In the genomic region with DNA sequence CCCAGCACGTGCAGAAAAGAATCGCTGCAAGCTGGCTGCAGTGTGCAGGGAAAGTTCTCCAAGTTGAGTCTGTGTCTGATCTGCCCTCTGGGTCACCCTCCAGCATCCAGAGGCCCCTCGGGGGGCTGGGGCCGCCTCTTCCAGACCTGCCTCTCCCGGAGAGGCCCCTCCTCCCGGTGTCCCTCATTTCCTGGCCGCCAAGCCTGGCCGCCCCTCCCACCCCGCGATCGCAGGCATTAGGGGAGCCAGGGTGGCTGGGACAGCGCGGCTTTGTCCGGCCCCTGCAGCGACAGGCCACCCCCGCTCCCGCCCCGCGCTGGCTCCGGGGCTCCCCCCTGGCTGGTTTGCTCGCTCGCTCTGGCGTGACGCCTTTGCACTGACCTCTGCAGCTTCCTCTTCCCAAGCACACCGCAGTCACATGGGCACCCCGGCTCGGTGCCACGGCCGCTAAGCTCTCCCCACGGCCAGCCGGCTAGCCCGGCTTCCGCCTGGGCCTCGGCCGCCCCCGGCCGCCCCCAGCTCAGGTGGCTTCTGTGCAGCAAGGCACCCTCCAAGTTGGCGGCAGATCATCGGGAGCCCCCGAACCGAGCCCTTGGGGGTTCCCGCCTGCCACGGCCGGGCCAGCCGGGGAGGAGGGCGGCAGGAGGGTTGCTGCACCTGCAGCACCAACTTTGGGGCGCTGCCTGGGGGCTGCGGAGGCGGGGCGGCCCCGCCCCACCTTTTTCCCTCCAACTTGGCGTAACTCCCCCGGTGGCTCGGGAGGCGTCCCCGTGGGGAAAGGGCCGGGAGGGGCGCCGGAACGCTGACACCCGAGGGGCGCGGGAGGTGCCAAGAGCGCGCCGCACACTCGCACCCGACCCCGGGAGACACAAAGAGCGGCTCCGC, we compare ENCODE assay signal across 1 cellular context.
A peak's percentile ranks its signal among the peaks of the same experiment; 100 is the strongest.
TF ChIP-seq lines count a peak whose summit lies in the region.

No MANE protein-coding gene starts in this region.

TF ChIP-seq in HepG2, 621 proteins besides CTCF, POLR2A, EP300 and RAD21 (continued from another document and continues in another):
- no peak for TF ChIP-seq ZNF30 (CRISPR knock-in tag; IDR thresholded peaks at IDR 0.05)
- TF ChIP-seq, protein P1, sequence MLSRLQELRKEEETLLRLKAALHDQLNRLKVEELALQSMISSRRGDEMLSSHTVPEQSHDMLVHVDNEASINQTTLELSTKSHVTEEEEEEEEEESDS (CRISPR knock-in tag; IDR thresholded peaks at IDR 0.05; ENCODE audit: borderline replicate concordance), result peak; percentile 80; the same call in 1 of the 2 replicates
- TF ChIP-seq ZNF253 (CRISPR knock-in tag; IDR thresholded peaks at IDR 0.05; ENCODE audit: borderline replicate concordance), result 0 out of 2 replicates have a peak, but pooled peaks have one; percentile 59
- TF ChIP-seq ZSCAN12 (CRISPR knock-in tag; IDR thresholded peaks at IDR 0.05), result 0 out of 2 replicates have a peak, but pooled peaks have one; percentile 87
- peak; percentile 85; the same call in 1 of the 2 replicates for TF ChIP-seq ZNF766 (CRISPR knock-in tag; IDR thresholded peaks at IDR 0.05; ENCODE audit: borderline replicate concordance)
- TF ChIP-seq SSRP1 (CRISPR knock-in tag; IDR thresholded peaks at IDR 0.05), result no peak
- TF ChIP-seq, protein P2, sequence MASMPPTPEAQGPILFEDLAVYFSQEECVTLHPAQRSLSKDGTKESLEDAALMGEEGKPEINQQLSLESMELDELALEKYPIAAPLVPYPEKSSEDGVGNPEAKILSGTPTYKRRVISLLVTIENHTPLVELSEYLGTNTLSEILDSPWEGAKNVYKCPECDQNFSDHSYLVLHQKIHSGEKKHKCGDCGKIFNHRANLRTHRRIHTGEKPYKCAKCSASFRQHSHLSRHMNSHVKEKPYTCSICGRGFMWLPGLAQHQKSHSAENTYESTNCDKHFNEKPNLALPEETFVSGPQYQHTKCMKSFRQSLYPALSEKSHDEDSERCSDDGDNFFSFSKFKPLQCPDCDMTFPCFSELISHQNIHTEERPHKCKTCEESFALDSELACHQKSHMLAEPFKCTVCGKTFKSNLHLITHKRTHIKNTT (CRISPR knock-in tag; IDR thresholded peaks at IDR 0.05), result no peak
- TF ChIP-seq, protein P3, sequence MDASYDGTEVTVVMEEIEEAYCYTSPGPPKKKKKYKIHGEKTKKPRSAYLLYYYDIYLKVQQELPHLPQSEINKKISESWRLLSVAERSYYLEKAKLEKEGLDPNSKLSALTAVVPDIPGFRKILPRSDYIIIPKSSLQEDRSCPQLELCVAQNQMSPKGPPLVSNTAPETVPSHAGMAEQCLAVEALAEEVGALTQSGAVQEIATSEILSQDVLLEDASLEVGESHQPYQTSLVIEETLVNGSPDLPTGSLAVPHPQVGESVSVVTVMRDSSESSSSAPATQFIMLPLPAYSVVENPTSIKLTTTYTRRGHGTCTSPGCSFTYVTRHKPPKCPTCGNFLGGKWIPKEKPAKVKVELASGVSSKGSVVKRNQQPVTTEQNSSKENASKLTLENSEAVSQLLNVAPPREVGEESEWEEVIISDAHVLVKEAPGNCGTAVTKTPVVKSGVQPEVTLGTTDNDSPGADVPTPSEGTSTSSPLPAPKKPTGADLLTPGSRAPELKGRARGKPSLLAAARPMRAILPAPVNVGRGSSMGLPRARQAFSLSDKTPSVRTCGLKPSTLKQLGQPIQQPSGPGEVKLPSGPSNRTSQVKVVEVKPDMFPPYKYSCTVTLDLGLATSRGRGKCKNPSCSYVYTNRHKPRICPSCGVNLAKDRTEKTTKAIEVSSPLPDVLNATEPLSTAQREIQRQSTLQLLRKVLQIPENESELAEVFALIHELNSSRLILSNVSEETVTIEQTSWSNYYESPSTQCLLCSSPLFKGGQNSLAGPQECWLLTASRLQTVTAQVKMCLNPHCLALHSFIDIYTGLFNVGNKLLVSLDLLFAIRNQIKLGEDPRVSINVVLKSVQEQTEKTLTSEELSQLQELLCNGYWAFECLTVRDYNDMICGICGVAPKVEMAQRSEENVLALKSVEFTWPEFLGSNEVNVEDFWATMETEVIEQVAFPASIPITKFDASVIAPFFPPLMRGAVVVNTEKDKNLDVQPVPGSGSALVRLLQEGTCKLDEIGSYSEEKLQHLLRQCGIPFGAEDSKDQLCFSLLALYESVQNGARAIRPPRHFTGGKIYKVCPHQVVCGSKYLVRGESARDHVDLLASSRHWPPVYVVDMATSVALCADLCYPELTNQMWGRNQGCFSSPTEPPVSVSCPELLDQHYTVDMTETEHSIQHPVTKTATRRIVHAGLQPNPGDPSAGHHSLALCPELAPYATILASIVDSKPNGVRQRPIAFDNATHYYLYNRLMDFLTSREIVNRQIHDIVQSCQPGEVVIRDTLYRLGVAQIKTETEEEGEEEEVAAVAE (CRISPR knock-in tag; IDR thresholded peaks at IDR 0.05; ENCODE audit: borderline replicate concordance), result peak; percentile 18; the same call in 1 of the 2 replicates
- no peak for TF ChIP-seq DPF2 (CRISPR knock-in tag; IDR thresholded peaks at IDR 0.05; ENCODE audit: borderline replicate concordance, low read depth)
- no peak for TF ChIP-seq KDM4B (CRISPR knock-in tag; IDR thresholded peaks at IDR 0.05)
- peak; percentile 84; the same call in 1 of the 2 replicates for TF ChIP-seq ZNF816 (CRISPR knock-in tag; IDR thresholded peaks at IDR 0.05; ENCODE audit: borderline replicate concordance)
- TF ChIP-seq, protein P4, sequence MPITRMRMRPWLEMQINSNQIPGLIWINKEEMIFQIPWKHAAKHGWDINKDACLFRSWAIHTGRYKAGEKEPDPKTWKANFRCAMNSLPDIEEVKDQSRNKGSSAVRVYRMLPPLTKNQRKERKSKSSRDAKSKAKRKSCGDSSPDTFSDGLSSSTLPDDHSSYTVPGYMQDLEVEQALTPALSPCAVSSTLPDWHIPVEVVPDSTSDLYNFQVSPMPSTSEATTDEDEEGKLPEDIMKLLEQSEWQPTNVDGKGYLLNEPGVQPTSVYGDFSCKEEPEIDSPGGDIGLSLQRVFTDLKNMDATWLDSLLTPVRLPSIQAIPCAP (CRISPR knock-in tag; IDR thresholded peaks at IDR 0.05; ENCODE audit: low read depth), result peak; percentile 36; the same call in 1 of the 2 replicates
- TF ChIP-seq, protein P5, sequence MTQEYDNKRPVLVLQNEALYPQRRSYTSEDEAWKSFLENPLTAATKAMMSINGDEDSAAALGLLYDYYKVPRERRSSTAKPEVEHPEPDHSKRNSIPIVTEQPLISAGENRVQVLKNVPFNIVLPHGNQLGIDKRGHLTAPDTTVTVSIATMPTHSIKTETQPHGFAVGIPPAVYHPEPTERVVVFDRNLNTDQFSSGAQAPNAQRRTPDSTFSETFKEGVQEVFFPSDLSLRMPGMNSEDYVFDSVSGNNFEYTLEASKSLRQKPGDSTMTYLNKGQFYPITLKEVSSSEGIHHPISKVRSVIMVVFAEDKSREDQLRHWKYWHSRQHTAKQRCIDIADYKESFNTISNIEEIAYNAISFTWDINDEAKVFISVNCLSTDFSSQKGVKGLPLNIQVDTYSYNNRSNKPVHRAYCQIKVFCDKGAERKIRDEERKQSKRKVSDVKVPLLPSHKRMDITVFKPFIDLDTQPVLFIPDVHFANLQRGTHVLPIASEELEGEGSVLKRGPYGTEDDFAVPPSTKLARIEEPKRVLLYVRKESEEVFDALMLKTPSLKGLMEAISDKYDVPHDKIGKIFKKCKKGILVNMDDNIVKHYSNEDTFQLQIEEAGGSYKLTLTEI (CRISPR knock-in tag; conservative IDR thresholded peaks at IDR 0.05), result no peak
- no peak for TF ChIP-seq NCOA5 (CRISPR knock-in tag; IDR thresholded peaks at IDR 0.05)
- no peak for TF ChIP-seq ZNF496 (CRISPR knock-in tag; IDR thresholded peaks at IDR 0.05; ENCODE audit: insufficient replicate concordance)
- TF ChIP-seq RELA (CRISPR knock-in tag; IDR thresholded peaks at IDR 0.05), result no peak
- peak; percentile 82 for TF ChIP-seq NR2C2 (CRISPR knock-in tag; IDR thresholded peaks at IDR 0.05; ENCODE audit: borderline replicate concordance)
- 0 out of 2 replicates have a peak, but pooled peaks have one; percentile 37 for TF ChIP-seq ZNF768 (CRISPR knock-in tag; IDR thresholded peaks at IDR 0.05)
- TF ChIP-seq MEIS1 (CRISPR knock-in tag; IDR thresholded peaks at IDR 0.05; ENCODE audit: borderline replicate concordance), result peak; percentile 91
- no peak for TF ChIP-seq FIP1L1 (IDR thresholded peaks at IDR 0.05; ENCODE audit: borderline replicate concordance, insufficient read depth, low read depth, low read length)
- peak; percentile 89; the same call in 1 of the 2 replicates for TF ChIP-seq AKAP8 (CRISPR knock-in tag; IDR thresholded peaks at IDR 0.05)
- TF ChIP-seq, protein P6, sequence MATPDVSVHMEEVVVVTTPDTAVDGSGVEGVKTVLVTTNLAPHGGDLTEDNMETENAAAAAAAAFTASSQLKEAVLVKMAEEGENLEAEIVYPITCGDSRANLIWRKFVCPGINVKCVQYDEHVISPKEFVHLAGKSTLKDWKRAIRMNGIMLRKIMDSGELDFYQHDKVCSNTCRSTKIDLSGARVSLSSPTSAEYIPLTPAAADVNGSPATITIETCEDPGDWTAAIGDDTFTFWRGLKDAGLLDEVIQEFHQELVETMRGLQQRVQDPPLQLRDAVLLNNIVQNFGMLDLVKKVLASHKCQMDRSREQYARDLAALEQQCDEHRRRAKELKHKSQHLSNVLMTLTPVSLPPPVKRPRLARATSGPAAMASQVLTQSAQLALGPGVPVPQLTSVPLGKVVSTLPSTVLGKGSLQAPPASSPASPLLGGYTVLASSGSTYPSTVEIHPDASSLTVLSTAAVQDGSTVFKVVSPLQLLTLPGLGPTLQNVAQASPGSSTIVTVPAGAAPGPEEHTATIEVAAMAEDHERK (CRISPR knock-in tag; IDR thresholded peaks at IDR 0.05; ENCODE audit: low read depth), result no peak
- TF ChIP-seq SNAI1 (CRISPR knock-in tag; IDR thresholded peaks at IDR 0.05; ENCODE audit: borderline replicate concordance), result no peak
- peak; percentile 30; the same call in 1 of the 2 replicates for TF ChIP-seq NFKBIZ (CRISPR knock-in tag; IDR thresholded peaks at IDR 0.05)
- TF ChIP-seq, protein P7, sequence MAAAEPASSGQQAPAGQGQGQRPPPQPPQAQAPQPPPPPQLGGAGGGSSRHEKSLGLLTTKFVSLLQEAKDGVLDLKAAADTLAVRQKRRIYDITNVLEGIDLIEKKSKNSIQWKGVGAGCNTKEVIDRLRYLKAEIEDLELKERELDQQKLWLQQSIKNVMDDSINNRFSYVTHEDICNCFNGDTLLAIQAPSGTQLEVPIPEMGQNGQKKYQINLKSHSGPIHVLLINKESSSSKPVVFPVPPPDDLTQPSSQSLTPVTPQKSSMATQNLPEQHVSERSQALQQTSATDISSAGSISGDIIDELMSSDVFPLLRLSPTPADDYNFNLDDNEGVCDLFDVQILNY (CRISPR knock-in tag; conservative IDR thresholded peaks at IDR 0.05), result no peak
- peak; percentile 40; the same call in 1 of the 2 replicates for TF ChIP-seq XBP1 (CRISPR knock-in tag; IDR thresholded peaks at IDR 0.05)
- no peak for TF ChIP-seq ZNF75D (CRISPR knock-in tag; IDR thresholded peaks at IDR 0.05; ENCODE audit: borderline replicate concordance)
- TF ChIP-seq RFXAP (CRISPR knock-in tag; IDR thresholded peaks at IDR 0.05; ENCODE audit: borderline replicate concordance), result peak; percentile 72; the same call in 1 of the 2 replicates
- no peak for TF ChIP-seq SMARCE1 (IDR thresholded peaks at IDR 0.05; ENCODE audit: borderline replicate concordance)
- 0 out of 2 replicates have a peak, but pooled peaks have one; percentile 53 for TF ChIP-seq CENPT (CRISPR knock-in tag; IDR thresholded peaks at IDR 0.05; ENCODE audit: low read depth)
- TF ChIP-seq, protein P8, sequence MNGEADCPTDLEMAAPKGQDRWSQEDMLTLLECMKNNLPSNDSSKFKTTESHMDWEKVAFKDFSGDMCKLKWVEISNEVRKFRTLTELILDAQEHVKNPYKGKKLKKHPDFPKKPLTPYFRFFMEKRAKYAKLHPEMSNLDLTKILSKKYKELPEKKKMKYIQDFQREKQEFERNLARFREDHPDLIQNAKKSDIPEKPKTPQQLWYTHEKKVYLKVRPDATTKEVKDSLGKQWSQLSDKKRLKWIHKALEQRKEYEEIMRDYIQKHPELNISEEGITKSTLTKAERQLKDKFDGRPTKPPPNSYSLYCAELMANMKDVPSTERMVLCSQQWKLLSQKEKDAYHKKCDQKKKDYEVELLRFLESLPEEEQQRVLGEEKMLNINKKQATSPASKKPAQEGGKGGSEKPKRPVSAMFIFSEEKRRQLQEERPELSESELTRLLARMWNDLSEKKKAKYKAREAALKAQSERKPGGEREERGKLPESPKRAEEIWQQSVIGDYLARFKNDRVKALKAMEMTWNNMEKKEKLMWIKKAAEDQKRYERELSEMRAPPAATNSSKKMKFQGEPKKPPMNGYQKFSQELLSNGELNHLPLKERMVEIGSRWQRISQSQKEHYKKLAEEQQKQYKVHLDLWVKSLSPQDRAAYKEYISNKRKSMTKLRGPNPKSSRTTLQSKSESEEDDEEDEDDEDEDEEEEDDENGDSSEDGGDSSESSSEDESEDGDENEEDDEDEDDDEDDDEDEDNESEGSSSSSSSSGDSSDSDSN (CRISPR knock-in tag; IDR thresholded peaks at IDR 0.05), result peak; percentile 96
- no peak for TF ChIP-seq ZNF10 (CRISPR knock-in tag; IDR thresholded peaks at IDR 0.05; ENCODE audit: borderline replicate concordance, low read depth)
- peak; percentile 87 for TF ChIP-seq MYC (CRISPR knock-in tag; IDR thresholded peaks at IDR 0.05; ENCODE audit: borderline replicate concordance)
- TF ChIP-seq, protein P9, sequence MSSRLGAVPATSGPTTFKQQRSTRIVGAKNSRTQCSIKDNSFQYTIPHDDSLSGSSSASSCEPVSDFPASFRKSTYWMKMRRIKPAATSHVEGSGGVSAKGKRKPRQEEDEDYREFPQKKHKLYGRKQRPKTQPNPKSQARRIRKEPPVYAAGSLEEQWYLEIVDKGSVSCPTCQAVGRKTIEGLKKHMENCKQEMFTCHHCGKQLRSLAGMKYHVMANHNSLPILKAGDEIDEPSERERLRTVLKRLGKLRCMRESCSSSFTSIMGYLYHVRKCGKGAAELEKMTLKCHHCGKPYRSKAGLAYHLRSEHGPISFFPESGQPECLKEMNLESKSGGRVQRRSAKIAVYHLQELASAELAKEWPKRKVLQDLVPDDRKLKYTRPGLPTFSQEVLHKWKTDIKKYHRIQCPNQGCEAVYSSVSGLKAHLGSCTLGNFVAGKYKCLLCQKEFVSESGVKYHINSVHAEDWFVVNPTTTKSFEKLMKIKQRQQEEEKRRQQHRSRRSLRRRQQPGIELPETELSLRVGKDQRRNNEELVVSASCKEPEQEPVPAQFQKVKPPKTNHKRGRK (CRISPR knock-in tag; IDR thresholded peaks at IDR 0.05), result no peak
- TF ChIP-seq ZNF430 (CRISPR knock-in tag; IDR thresholded peaks at IDR 0.05), result peak; percentile 93
- peak; percentile 56; the same call in 1 of the 2 replicates for TF ChIP-seq NFIB (CRISPR knock-in tag; IDR thresholded peaks at IDR 0.05; ENCODE audit: borderline replicate concordance)
- no peak for TF ChIP-seq NFE2 (CRISPR knock-in tag; IDR thresholded peaks at IDR 0.05)
- TF ChIP-seq SALL1 (CRISPR knock-in tag; IDR thresholded peaks at IDR 0.05), result peak; percentile 85
- peak; percentile 12; the same call in 1 of the 2 replicates for TF ChIP-seq CEBPG (CRISPR knock-in tag; IDR thresholded peaks at IDR 0.05)
- TF ChIP-seq ZNF180 (CRISPR knock-in tag; IDR thresholded peaks at IDR 0.05; ENCODE audit: borderline replicate concordance, low read depth), result no peak
- TF ChIP-seq CHCHD3 (CRISPR knock-in tag; IDR thresholded peaks at IDR 0.05), result no peak
- peak; percentile 78; the same call in 1 of the 2 replicates for TF ChIP-seq GFI1 (CRISPR knock-in tag; IDR thresholded peaks at IDR 0.05; ENCODE audit: borderline replicate concordance)
- TF ChIP-seq ELF3 (CRISPR knock-in tag; IDR thresholded peaks at IDR 0.05), result peak; percentile 85
- TF ChIP-seq ZFP1 (CRISPR knock-in tag; IDR thresholded peaks at IDR 0.05), result no peak
- TF ChIP-seq KLF16 (CRISPR knock-in tag; IDR thresholded peaks at IDR 0.05), result peak in 1 of 2 experiments; percentile 87; a peak in 1 of 4 replicates
